8 cellular contexts compared by ENCODE assay signal in the genomic region with DNA sequence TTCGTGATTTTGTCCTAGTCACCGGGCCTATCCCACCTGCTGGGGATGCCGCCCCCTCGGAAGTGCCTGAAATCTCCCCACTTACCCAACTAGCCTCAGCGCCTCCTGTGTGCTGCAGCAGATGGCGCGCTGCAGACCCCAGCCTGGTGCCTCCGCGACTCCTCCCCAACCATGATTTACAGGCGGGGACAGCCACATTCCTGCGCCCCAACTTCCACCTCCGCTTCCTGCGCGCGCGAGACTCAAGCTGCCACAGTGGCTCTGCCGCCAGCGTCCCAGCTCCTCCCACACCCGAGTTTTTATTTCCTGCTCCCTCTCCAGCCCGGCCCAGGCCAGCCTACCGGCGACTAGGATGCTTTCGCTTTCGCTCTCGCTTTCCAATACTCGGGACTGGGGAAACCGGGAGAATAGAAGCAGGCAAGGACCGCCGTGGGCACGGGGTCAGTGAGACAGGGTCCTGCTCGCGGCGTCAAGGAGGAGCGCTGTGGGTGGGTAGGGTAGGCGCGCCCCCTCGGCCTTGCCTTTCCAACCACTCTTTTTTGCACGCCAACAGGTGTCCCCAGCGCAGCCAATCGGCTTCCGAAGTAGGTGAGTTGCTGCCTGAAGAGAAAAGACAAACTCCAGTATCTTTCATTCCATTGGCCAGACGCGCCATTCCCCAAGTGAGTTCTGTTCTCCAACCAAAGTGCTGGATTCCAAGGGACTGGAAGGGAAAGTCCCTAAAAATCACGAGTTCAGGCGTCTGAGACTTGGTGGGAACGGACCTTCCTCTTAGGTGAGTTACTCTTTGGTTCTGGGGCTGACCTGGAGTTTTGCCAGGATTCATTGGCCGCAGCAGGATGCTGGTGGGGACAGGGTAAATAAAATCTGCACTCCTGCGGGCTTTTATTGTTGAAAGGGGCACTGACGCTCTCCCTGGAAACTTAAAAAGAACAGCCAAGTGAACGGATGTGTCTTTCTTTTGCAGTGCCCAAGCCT. TPM values are rescaled to one million over a fixed set of nuclear protein-coding genes. Genes with fewer than 3 reads are reported as not detected.
A peak's percentile ranks its signal among the peaks of the same experiment; 100 is the strongest.
DNase-seq lines count a peak whose midpoint lies in the region; ATAC-seq and TF ChIP-seq lines count a peak whose summit lies in the region.

A gene with protein sequence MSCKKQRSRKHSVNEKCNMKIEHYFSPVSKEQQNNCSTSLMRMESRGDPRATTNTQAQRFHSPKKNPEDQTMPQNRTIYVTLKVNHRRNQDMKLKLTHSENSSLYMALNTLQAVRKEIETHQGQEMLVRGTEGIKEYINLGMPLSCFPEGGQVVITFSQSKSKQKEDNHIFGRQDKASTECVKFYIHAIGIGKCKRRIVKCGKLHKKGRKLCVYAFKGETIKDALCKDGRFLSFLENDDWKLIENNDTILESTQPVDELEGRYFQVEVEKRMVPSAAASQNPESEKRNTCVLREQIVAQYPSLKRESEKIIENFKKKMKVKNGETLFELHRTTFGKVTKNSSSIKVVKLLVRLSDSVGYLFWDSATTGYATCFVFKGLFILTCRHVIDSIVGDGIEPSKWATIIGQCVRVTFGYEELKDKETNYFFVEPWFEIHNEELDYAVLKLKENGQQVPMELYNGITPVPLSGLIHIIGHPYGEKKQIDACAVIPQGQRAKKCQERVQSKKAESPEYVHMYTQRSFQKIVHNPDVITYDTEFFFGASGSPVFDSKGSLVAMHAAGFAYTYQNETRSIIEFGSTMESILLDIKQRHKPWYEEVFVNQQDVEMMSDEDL (plus strand): TSS at position 327 of the 978 bp plus-strand sequence. CDS start 6,017 bp downstream, outside the sequence.

- intact Hi-C loops in CD4-positive, alpha-beta T cell (cut with DNase I, micrococcal nuclease), result loop anchor here (1.0 to 10.0 kb wide), 9 partner anchors 15 to 1818 kb away; a partner anchor contains a TSS

- no peaks in the 10 kb centered on the region for H3K4me1 ChIP-seq in mesodermal cell (ENCODE audit: control insufficient read depth, insufficient read depth, low read length, poor library complexity, severe bottlenecking)

- 4 to 6% methylated on average over 36 to 39 of the region's 50 CpGs for WGBS in mesodermal cell (ENCODE audit: insufficient coverage in 2 of 2), 2 experiments

- no peaks in the 10 kb centered on the region for H3K27me3 ChIP-seq in CD4-positive, alpha-beta T cell (ENCODE audit: control insufficient read depth, insufficient read depth, low read length)

- no peaks in the 10 kb centered on the region for H3K27me3 Mint-ChIP-seq in CD4-positive, alpha-beta T cell
- peaks cover 3% of the 10 kb centered on the region for H3K27me3 Mint-ChIP-seq in endothelial cell (ENCODE audit: unreplicated experiment)

- H3K4me3 Mint-ChIP-seq in CD4-positive, alpha-beta T cell, result peak within 1 kb of the TSS; percentile 94
- peak within 1 kb of the TSS; percentile 94 for H3K4me3 Mint-ChIP-seq in endothelial cell (ENCODE audit: unreplicated experiment)

- peak; percentile 67 to 86 (median 80) for DNase-seq in CD4-positive, alpha-beta T cell
- DNase-seq in NOMO-1 treated with dmso at 0.1 percent for 144 hours (lab: John Stamatoyannopoulos, UW; ENCODE audit: unreplicated experiment) (peak; percentile 96), endothelial cell (ENCODE audit: low spot score) (peak; percentile 80)
- DNase-seq in activated CD8-positive, alpha-beta memory T cell treated with anti-CD3 and anti-CD28 coated beads, Interleukin-2, amount 50 U/mL, for 24 hours (ENCODE audit: extremely low read depth), result peak; percentile 57
- DNase-seq in stimulated activated CD8-positive, alpha-beta memory T cell treated with anti-CD3 and anti-CD28 coated beads, Interleukin-15, amount 100 ng/mL, for 24 hours (ENCODE audit: low read depth), result peak; percentile 44

- H3K27ac Mint-ChIP-seq in CD4-positive, alpha-beta T cell, result peak within 1 kb of the TSS; percentile 90
- peak within 1 kb of the TSS; percentile 88 for H3K27ac Mint-ChIP-seq in endothelial cell (ENCODE audit: unreplicated experiment)

- H3K36me3 ChIP-seq in mesodermal cell (ENCODE audit: control insufficient read depth, insufficient read depth, low read length), result no peaks in the 10 kb centered on the region

- H3K9me3 Mint-ChIP-seq in CD4-positive, alpha-beta T cell, result no peaks in the 10 kb centered on the region
- no peaks in the 10 kb centered on the region for H3K9me3 Mint-ChIP-seq in endothelial cell (ENCODE audit: unreplicated experiment)

- peaks cover 37% of the 10 kb centered on the region for H3K36me3 Mint-ChIP-seq in CD4-positive, alpha-beta T cell (ENCODE audit: low read depth)
- H3K36me3 Mint-ChIP-seq in endothelial cell (ENCODE audit: low read depth, unreplicated experiment), result peaks cover 5% of the 10 kb centered on the region

- no peaks in the 10 kb centered on the region for H3K9me3 ChIP-seq in CD4-positive, alpha-beta T cell (ENCODE audit: control insufficient read depth, low read length)
- H3K9me3 ChIP-seq in mesodermal cell (ENCODE audit: control insufficient read depth, low read length), result no peaks in the 10 kb centered on the region

- peaks cover 50% of the 10 kb centered on the region for H3K4me1 Mint-ChIP-seq in CD4-positive, alpha-beta T cell (ENCODE audit: low read depth)
- peaks cover 22% of the 10 kb centered on the region for H3K4me1 Mint-ChIP-seq in endothelial cell (ENCODE audit: unreplicated experiment)

- H3K4me3 ChIP-seq in mesodermal cell (ENCODE audit: extremely low read depth, insufficient read depth, low read length, poor library complexity, severe bottlenecking), result peak within 1 kb of the TSS; percentile 55

- POLR2A ChIA-PET in CD4-positive, alpha-beta T cell (lab: Charles Lee), result interaction anchor here (1.0 to 3.2 kb wide), 8 partner anchors 9 to 37 kb away, joined by 3 to 19 read pairs (median 6); a partner anchor contains a TSS

- peak within 1 kb of the TSS; percentile 80 for H3K27ac ChIP-seq in CD4-positive, alpha-beta T cell (ENCODE audit: low read depth, low read length)
- peak within 1 kb of the TSS; percentile 30 for H3K27ac ChIP-seq in mesodermal cell (ENCODE audit: low read depth, low read length, severe bottlenecking)

- CTCF ChIA-PET in CD4-positive, alpha-beta T cell (lab: Charles Lee), result interaction anchor here (0.6 to 9.6 kb wide), 7 partner anchors 9 to 85 kb away, joined by 3 to 87 read pairs (median 6); a partner anchor contains a TSS

- ATAC-seq in CD4-positive, alpha-beta T cell (ENCODE audit: poor library complexity), result peak; percentile 81
- ATAC-seq in GM19372 (IDR thresholded peaks at IDR 0.05; ENCODE audit: low read depth, unreplicated experiment) (peak; percentile 63), HG03558 (IDR thresholded peaks at IDR 0.05; ENCODE audit: extremely low read depth, unreplicated experiment) (peak; percentile 46)

- TF ChIP-seq CTCF in CD4-positive, alpha-beta T cell (IDR thresholded peaks at IDR 0.05), result no peak
- TF ChIP-seq CTCF in endothelial cell (IDR thresholded peaks at IDR 0.05; ENCODE audit: unreplicated experiment), result no peak

RNA-seq across cellular contexts. Expression of the gene that starts here (rescaled TPM):
- total RNA-seq in CD4-positive, alpha-beta T cell, result 10 to 100 TPM; 32.8 to 34.4 TPM
- 30.8 TPM for total RNA-seq in endothelial cell (ENCODE audit: unreplicated experiment)
- polyA plus RNA-seq in mesodermal cell (2013, experiment 1 of 2), result 5.7 TPM
- 5.0 TPM for polyA plus RNA-seq in mesodermal cell (2013, experiment 2 of 2)

Comparison
In these comparisons a context has a peak if more than half of its experiments do, and no peak if none do; other contexts are left out.
1. Peak in every context shown above with its lines: DNase-seq, ATAC-seq, H3K4me3 ChIP-seq and H3K27ac ChIP-seq.
2. DNase-seq: peak in every context shown above with its lines; median percentile 96 in NOMO-1 treated with dmso at 0.1 percent for 144 hours; 80 in endothelial cell; 80 in CD4-positive, alpha-beta T cell; 57 in activated CD8-positive, alpha-beta memory T cell treated with anti-CD3 and anti-CD28 coated beads, Interleukin-2, amount 50 U/mL, for 24 hours; 44 in stimulated activated CD8-positive, alpha-beta memory T cell treated with anti-CD3 and anti-CD28 coated beads, Interleukin-15, amount 100 ng/mL, for 24 hours.